In genomic region chr21:8428668-8429482, GRCh38 we compare ENCODE assay signal across 8 cellular contexts.
DNase-seq lines count a peak whose midpoint lies in the region; ATAC-seq and TF ChIP-seq lines count a peak whose summit lies in the region.
"Not testable (repeated sequence)": the region's sequence is repeated elsewhere in the genome, so short reads cannot be mapped to it uniquely, and the experiment has no call there.

No MANE protein-coding gene starts in this region.

- H3K9me2 ChIP-seq in GM23338 (ENCODE audit: insufficient read depth), result not testable (repeated sequence)

- not testable (repeated sequence) for H3K36me3 ChIP-seq in GM23338 (ENCODE audit: insufficient read depth)

- intact Hi-C loops in left colon (cut with DNase I, micrococcal nuclease), result not testable (repeated sequence)

- not testable (repeated sequence) for H3K36me3 Mint-ChIP-seq in GM23338 (ENCODE audit: low read depth); activated CD8-positive, alpha-beta memory T cell treated with anti-CD3 and anti-CD28 coated beads, Interleukin-2, amount 10 ng/mL, durations not matched to agents 7 days and 5 days

- not testable (repeated sequence) for H3K4me2 ChIP-seq in GM23338

- CTCF ChIA-PET in activated CD8-positive, alpha-beta memory T cell treated with anti-CD3 and anti-CD28 coated beads, Interleukin-2, amount 10 ng/mL, durations not matched to agents 7 days and 5 days (lab: Charles Lee), result not testable (repeated sequence)

- not testable (repeated sequence) for H3K27me3 ChIP-seq in GM23338 (ENCODE audit: insufficient read depth)

- H3K79me2 ChIP-seq in GM23338 (replicated peaks; ENCODE audit: insufficient read depth), result not testable (repeated sequence)

- not testable (repeated sequence) for H3K4me1 ChIP-seq in GM23338 (ENCODE audit: insufficient read depth)

- H3K27ac ChIP-seq in GM23338 (ENCODE audit: low read depth), result not testable (repeated sequence)

- not testable (repeated sequence) for H3K4me3 ChIP-seq in GM23338

- H3K4me1 Mint-ChIP-seq in GM23338; activated CD8-positive, alpha-beta memory T cell treated with anti-CD3 and anti-CD28 coated beads, Interleukin-2, amount 10 ng/mL, durations not matched to agents 7 days and 5 days: not testable (repeated sequence)

- H2AFZ ChIP-seq in GM23338, result not testable (repeated sequence)

- peak; percentile 73 for ATAC-seq in GM18517 (IDR thresholded peaks at IDR 0.05; ENCODE audit: unreplicated experiment)
- peak; percentile 68 for ATAC-seq in GM19452 (IDR thresholded peaks at IDR 0.05; ENCODE audit: unreplicated experiment)
- peak; percentile 68 for ATAC-seq in GM23338
- ATAC-seq in HG03039 (IDR thresholded peaks at IDR 0.05; ENCODE audit: unreplicated experiment), result peak; percentile 76
- ATAC-seq in HG03460 (IDR thresholded peaks at IDR 0.05; ENCODE audit: unreplicated experiment), result peak; percentile 70
- peak; percentile 73 for ATAC-seq in activated CD8-positive, alpha-beta memory T cell treated with anti-CD3 and anti-CD28 coated beads, Interleukin-2, amount 10 ng/mL, durations not matched to agents 7 days and 5 days
- ATAC-seq in left colon, result peak; percentile 71
- ATAC-seq in stimulated activated naive CD8-positive, alpha-beta T cell treated with anti-CD3 and anti-CD28 coated beads, Interleukin-15, Interleukin-2, amounts not matched to agents 100 U/mL and 50 U/mL, for 24 hours, result peak; percentile 86

- not testable (repeated sequence) for H3F3A ChIP-seq in GM23338 (replicated peaks; ENCODE audit: low read depth)

- not testable (repeated sequence) for H3K27me3 Mint-ChIP-seq in GM23338 (ENCODE audit: insufficient read depth, low read depth, poor library complexity); activated CD8-positive, alpha-beta memory T cell treated with anti-CD3 and anti-CD28 coated beads, Interleukin-2, amount 10 ng/mL, durations not matched to agents 7 days and 5 days

- H3K9me3 Mint-ChIP-seq in GM23338; activated CD8-positive, alpha-beta memory T cell treated with anti-CD3 and anti-CD28 coated beads, Interleukin-2, amount 10 ng/mL, durations not matched to agents 7 days and 5 days (ENCODE audit: low read depth): not testable (repeated sequence)

- H3K27ac Mint-ChIP-seq in GM23338; activated CD8-positive, alpha-beta memory T cell treated with anti-CD3 and anti-CD28 coated beads, Interleukin-2, amount 10 ng/mL, durations not matched to agents 7 days and 5 days: not testable (repeated sequence)

- DNase-seq in GM23338 (ENCODE audit: low spot score); activated CD8-positive, alpha-beta memory T cell treated with anti-CD3 and anti-CD28 coated beads, Interleukin-2, amount 10 ng/mL, durations not matched to agents 7 days and 5 days; left colon; stimulated activated naive CD8-positive, alpha-beta T cell treated with anti-CD3 and anti-CD28 coated beads, Interleukin-15, Interleukin-2, amounts not matched to agents 100 U/mL and 50 U/mL, for 24 hours: not testable (repeated sequence)

- H4K20me1 ChIP-seq in GM23338 (replicated peaks; ENCODE audit: insufficient read depth), result not testable (repeated sequence)

- not testable (repeated sequence) for TF ChIP-seq CTCF in GM23338 (conservative IDR thresholded peaks at IDR 0.05; ENCODE audit: low read depth in 2 of 2)

- H3K4me3 Mint-ChIP-seq in GM23338; activated CD8-positive, alpha-beta memory T cell treated with anti-CD3 and anti-CD28 coated beads, Interleukin-2, amount 10 ng/mL, durations not matched to agents 7 days and 5 days: not testable (repeated sequence)
